ENCODE assay signal across 12 cellular contexts in genomic region chr15:70451861-70452653, GRCh38.
A peak's percentile ranks its signal among the peaks of the same experiment; 100 is the strongest.
DNase-seq lines count a peak whose midpoint lies in the region; ATAC-seq and TF ChIP-seq lines count a peak whose summit lies in the region.
"Had no signal": no experiment of that assay in that cellular context is flagged by ENCODE, and none has a peak within 500 bp of the region (broad histone marks: within the 10 kb centered on the region; RNA-seq: fewer than 3 reads in every experiment).

No MANE protein-coding gene starts in this region.

- BruUV-seq in mammary epithelial cell (replicated peaks; lab: Mats Ljungman, UMichigan), result no TSS peak

- H3K27ac ChIP-seq in iPS DF 6.9 (ENCODE audit: low read length) (no peak overlapping the region), testis (no peak overlapping the region), mammary epithelial cell (ENCODE audit: insufficient read depth, low read depth, low read length) (no peak overlapping the region), left ventricle myocardium inferior (replicated peaks) (no peak overlapping the region)

- no peak overlapping the region for H2AFZ ChIP-seq in mammary epithelial cell (ENCODE audit: low read depth, low read length)

- no peak overlapping the region for H3K4me2 ChIP-seq in mammary epithelial cell (ENCODE audit: insufficient read depth, low read depth, low read length)

- no CpG with 5 or more reads among the region's 25 CpGs for WGBS in iPS DF 6.9 (ENCODE audit: insufficient coverage, insufficient read length)
- 73 to 84% methylated on average over 18 to 25 of the region's 25 CpGs for WGBS in testis, 2 donors
- WGBS in mammary epithelial cell (ENCODE audit: low coverage, missing lambda C conversion rate), result 89% methylated on average over 22 of the region's 25 CpGs

- no peaks in the 10 kb centered on the region for H3K9me3 ChIP-seq in iPS DF 6.9 (ENCODE audit: control insufficient read depth, insufficient read depth, low read length)
- H3K9me3 ChIP-seq in testis, result no peaks in the 10 kb centered on the region
- H3K9me3 ChIP-seq in mammary epithelial cell (replicated peaks; ENCODE audit: insufficient read depth, low read length), result no peaks in the 10 kb centered on the region
- no peaks in the 10 kb centered on the region for H3K9me3 ChIP-seq in left ventricle myocardium inferior (replicated peaks)
- H3K9me3 ChIP-seq: breast epithelium had no signal

- H3K4me1 ChIP-seq in iPS DF 6.9 (ENCODE audit: control insufficient read depth, insufficient read depth, low read length), result peaks cover 6% of the 10 kb centered on the region
- H3K4me1 ChIP-seq in testis, result no peaks in the 10 kb centered on the region
- H3K4me1 ChIP-seq in mammary epithelial cell (ENCODE audit: insufficient read depth, low read length), result no peaks in the 10 kb centered on the region
- H3K4me1 ChIP-seq in left ventricle myocardium inferior, result peaks cover 13% of the 10 kb centered on the region
- H3K4me1 ChIP-seq: breast epithelium had no signal

- H3K4me3 Mint-ChIP-seq in activated CD4-positive, alpha-beta T cell treated with anti-CD3 and anti-CD28 coated beads, Interleukin-2, amount 10 ng/mL, durations not matched to agents 24 days and 14 days, result peak overlapping the region; percentile 15
- no peak overlapping the region for H3K4me3 Mint-ChIP-seq in stimulated activated effector memory CD8-positive, alpha-beta T cell treated with anti-CD3 and anti-CD28 coated beads, Interleukin-12 subunit alpha, Interleukin-12 subunit beta, amount 100 ng/mL, for 72 hours

- CTCF ChIA-PET in mammary epithelial cell (lab: Charles Lee; ENCODE audit: low non-redundant PET), result no interaction called here

- ATAC-seq in stimulated activated effector memory CD8-positive, alpha-beta T cell treated with anti-CD3 and anti-CD28 coated beads, Interleukin-12 subunit alpha, Interleukin-12 subunit beta, amount 100 ng/mL, for 72 hours, result peak; percentile 24
- ATAC-seq: right cardiac atrium had no signal

- no peak for TF ChIP-seq POLR2A in testis (IDR thresholded peaks at IDR 0.05)

- H3K27ac Mint-ChIP-seq in activated CD4-positive, alpha-beta T cell treated with anti-CD3 and anti-CD28 coated beads, Interleukin-2, amount 10 ng/mL, durations not matched to agents 24 days and 14 days, result no peak overlapping the region
- no peak overlapping the region for H3K27ac Mint-ChIP-seq in stimulated activated effector memory CD8-positive, alpha-beta T cell treated with anti-CD3 and anti-CD28 coated beads, Interleukin-12 subunit alpha, Interleukin-12 subunit beta, amount 100 ng/mL, for 72 hours

- H3K27me3 ChIP-seq in iPS DF 6.9 (ENCODE audit: control insufficient read depth, insufficient read depth, low read length) (no peaks in the 10 kb centered on the region), testis (no peaks in the 10 kb centered on the region), mammary epithelial cell (ENCODE audit: insufficient read depth, low read length) (peaks cover 5% of the 10 kb centered on the region), left ventricle myocardium inferior (ENCODE audit: low read depth) (peaks cover 40% of the 10 kb centered on the region)
- H3K27me3 ChIP-seq: breast epithelium had no signal

- intact Hi-C loops in activated CD4-positive, alpha-beta T cell treated with anti-CD3 and anti-CD28 coated beads, Interleukin-2, amount 10 ng/mL, durations not matched to agents 24 days and 14 days (cut with micrococcal nuclease), result no loop called here
- intact Hi-C loops in testis (cut with DNase I; ENCODE audit: low total_unique reads), result no loop called here
- intact Hi-C loops in mammary epithelial cell (cut with micrococcal nuclease), result no loop called here
- intact Hi-C loops in left ventricle myocardium inferior (cut with micrococcal nuclease), result no loop called here

- peaks cover 36% of the 10 kb centered on the region for H3K4me1 Mint-ChIP-seq in activated CD4-positive, alpha-beta T cell treated with anti-CD3 and anti-CD28 coated beads, Interleukin-2, amount 10 ng/mL, durations not matched to agents 24 days and 14 days
- peaks cover 44% of the 10 kb centered on the region for H3K4me1 Mint-ChIP-seq in stimulated activated effector memory CD8-positive, alpha-beta T cell treated with anti-CD3 and anti-CD28 coated beads, Interleukin-12 subunit alpha, Interleukin-12 subunit beta, amount 100 ng/mL, for 72 hours

- H3K27me3 Mint-ChIP-seq in activated CD4-positive, alpha-beta T cell treated with anti-CD3 and anti-CD28 coated beads, Interleukin-2, amount 10 ng/mL, durations not matched to agents 24 days and 14 days, result peaks cover 49% of the 10 kb centered on the region

- TF ChIP-seq CTCF in testis (IDR thresholded peaks at IDR 0.05) (no peak), mammary epithelial cell (conservative IDR thresholded peaks at IDR 0.05 in 1 of 2, IDR thresholded peaks at IDR 0.05 in 1 of 2; ENCODE audit: extremely low read depth in 1 of 2, insufficient read depth in 1 of 2, low read depth in 1 of 2, low read length in 2 of 2) (no peak), left ventricle myocardium inferior (IDR thresholded peaks at IDR 0.05; ENCODE audit: borderline replicate concordance) (no peak)

- H3K36me3 ChIP-seq in iPS DF 6.9 (ENCODE audit: control insufficient read depth, insufficient read depth, low read length) (no peaks in the 10 kb centered on the region; the same call in 1 of the 2 replicates), testis (ENCODE audit: low read depth, missing control alignments) (no peaks in the 10 kb centered on the region), mammary epithelial cell (ENCODE audit: insufficient read depth, low read length) (no peaks in the 10 kb centered on the region), left ventricle myocardium inferior (no peaks in the 10 kb centered on the region)
- H3K36me3 ChIP-seq: breast epithelium had no signal

- H3K9ac ChIP-seq in mammary epithelial cell (ENCODE audit: insufficient read depth, low read length), result no peak overlapping the region

- peaks cover 2% of the 10 kb centered on the region for H3K36me3 Mint-ChIP-seq in activated CD4-positive, alpha-beta T cell treated with anti-CD3 and anti-CD28 coated beads, Interleukin-2, amount 10 ng/mL, durations not matched to agents 24 days and 14 days (ENCODE audit: low read depth)
- peaks cover 5% of the 10 kb centered on the region for H3K36me3 Mint-ChIP-seq in stimulated activated effector memory CD8-positive, alpha-beta T cell treated with anti-CD3 and anti-CD28 coated beads, Interleukin-12 subunit alpha, Interleukin-12 subunit beta, amount 100 ng/mL, for 72 hours

- H3K9me3 Mint-ChIP-seq in activated CD4-positive, alpha-beta T cell treated with anti-CD3 and anti-CD28 coated beads, Interleukin-2, amount 10 ng/mL, durations not matched to agents 24 days and 14 days, result peaks cover 5% of the 10 kb centered on the region
- H3K9me3 Mint-ChIP-seq in stimulated activated effector memory CD8-positive, alpha-beta T cell treated with anti-CD3 and anti-CD28 coated beads, Interleukin-12 subunit alpha, Interleukin-12 subunit beta, amount 100 ng/mL, for 72 hours, result no peaks in the 10 kb centered on the region

- H4K20me1 ChIP-seq in mammary epithelial cell (ENCODE audit: insufficient read depth, low read length), result no peaks in the 10 kb centered on the region

- H3K79me2 ChIP-seq in mammary epithelial cell (ENCODE audit: insufficient read depth, low read length), result no peaks in the 10 kb centered on the region

- in situ Hi-C loops in mammary epithelial cell (cut with MboI; ENCODE audit: low sequenced_read_pairs in 2 of 2), result loop anchor here in 1 of 2 donors (25.0 kb wide), 1 partner anchor 340 kb away; no protein-coding TSS in a partner anchor

- H3K4me3 ChIP-seq in iPS DF 6.9 (ENCODE audit: low read length) (no peak overlapping the region), testis (no peak overlapping the region), mammary epithelial cell (replicated peaks in 1 of 3; ENCODE audit: insufficient read depth in 1 of 3, low read depth in 2 of 3, low read length in 3 of 3) (no peak overlapping the region), left ventricle myocardium inferior (no peak overlapping the region)
- H3K4me3 ChIP-seq: breast epithelium had no signal

- peak; percentile 60 for DNase-seq in NCI-H748 (lab: John Stamatoyannopoulos, UW; ENCODE audit: unreplicated experiment)
- DNase-seq in NCI-H748 treated with DMSO at 0.1 percent for 48 hours (lab: John Stamatoyannopoulos, UW), result no peak
- peak; percentile 84 for DNase-seq in activated CD4-positive, alpha-beta T cell treated with anti-CD3 and anti-CD28 coated beads, Interleukin-2, amount 10 ng/mL, durations not matched to agents 24 days and 14 days
- peak; percentile 45 for DNase-seq in iPS DF 6.9 (ENCODE audit: low read depth, low spot score)
- DNase-seq in stimulated activated effector memory CD8-positive, alpha-beta T cell treated with anti-CD3 and anti-CD28 coated beads, Interleukin-12 subunit alpha, Interleukin-12 subunit beta, amount 100 ng/mL, for 72 hours (ENCODE audit: low spot score in 2 of 2), result no peak
- no peak for DNase-seq in testis
- DNase-seq in mammary epithelial cell, result no peak
- DNase-seq in left ventricle myocardium inferior, result no peak
- DNase-seq: ACHN, mesenchymal stem cell, right cardiac atrium had no signal

- dilution Hi-C loops in mammary epithelial cell (cut with HindIII; ENCODE audit: low sequenced_read_pairs), result no loop called here

Comparison
In these comparisons a context has a peak if more than half of its experiments do, and no peak if none do; other contexts are left out.
1. DNase-seq: peak in NCI-H748 (single experiment), activated CD4-positive, alpha-beta T cell treated with anti-CD3 and anti-CD28 coated beads, Interleukin-2, amount 10 ng/mL, durations not matched to agents 24 days and 14 days (single experiment) and iPS DF 6.9 (single experiment); none in NCI-H748 treated with DMSO at 0.1 percent for 48 hours (single experiment), stimulated activated effector memory CD8-positive, alpha-beta T cell treated with anti-CD3 and anti-CD28 coated beads, Interleukin-12 subunit alpha, Interleukin-12 subunit beta, amount 100 ng/mL, for 72 hours (0 of 2), testis (single experiment), mammary epithelial cell (single experiment) and left ventricle myocardium inferior (single experiment).